Comparison of ENCODE assay signal across 1 cellular context in the genomic region with DNA sequence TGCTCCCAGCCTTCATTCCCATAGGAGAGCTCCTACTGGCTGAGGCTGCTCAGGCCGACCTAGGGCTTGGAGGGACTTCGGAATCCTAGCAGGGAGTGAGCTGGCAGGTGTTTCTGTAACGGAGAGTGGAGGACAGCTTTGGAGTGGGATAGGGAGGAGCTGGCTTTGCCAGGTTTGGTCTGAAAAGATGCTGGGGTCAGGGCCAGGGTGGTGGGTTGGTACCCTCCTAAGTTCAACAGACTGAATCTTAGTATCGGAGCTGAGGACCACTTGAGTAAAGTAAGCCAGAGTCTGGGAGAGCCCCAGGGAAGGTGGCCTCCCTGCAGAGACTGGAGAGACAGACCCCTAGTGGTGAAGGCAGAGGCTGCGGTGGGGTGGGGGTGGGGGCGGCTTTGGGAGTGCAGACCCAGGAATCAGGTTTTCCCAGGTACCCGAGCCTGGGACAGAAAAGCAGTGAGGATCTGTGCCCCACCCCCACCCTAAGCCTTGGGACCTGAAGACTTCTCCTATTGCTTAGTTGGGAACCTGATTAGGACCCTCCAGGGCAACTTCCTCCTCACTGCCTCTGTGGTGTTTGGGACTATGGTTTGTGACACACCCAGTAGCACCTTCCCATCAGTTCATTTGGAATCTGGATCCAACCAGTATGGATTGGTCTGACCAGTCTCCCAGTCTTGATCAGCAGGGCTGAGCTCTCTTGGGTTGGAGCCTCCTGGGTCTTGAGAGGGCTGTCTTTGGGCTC.
TF ChIP-seq lines count a peak whose summit lies in the region.

No MANE protein-coding gene starts in this region.

TF ChIP-seq in K562, 482 proteins besides CTCF, POLR2A, EP300 and RAD21:
- TF ChIP-seq ZBTB7A (IDR thresholded peaks at IDR 0.05; ENCODE audit: borderline replicate concordance, control insufficient read depth, low read depth, low read length) (peak; percentile 76; the same call in 1 of the 2 replicates), ESRRA (IDR thresholded peaks at IDR 0.05; ENCODE audit: borderline replicate concordance, low read depth) (no peak), ZNF277 (CRISPR knock-in tag; IDR thresholded peaks at IDR 0.05; ENCODE audit: borderline replicate concordance) (no peak), MED1 (CRISPR knock-in tag; IDR thresholded peaks at IDR 0.05; ENCODE audit: borderline replicate concordance) (no peak), ZFP36 (IDR thresholded peaks at IDR 0.05; ENCODE audit: low read depth, low read length, partially characterized antibody) (no peak), GABPB1 (CRISPR knock-in tag; IDR thresholded peaks at IDR 0.05) (0 out of 2 replicates have a peak, but pooled peaks have one; percentile 37), ZNF354B (CRISPR knock-in tag; IDR thresholded peaks at IDR 0.05) (no peak), MTA1 (IDR thresholded peaks at IDR 0.05; ENCODE audit: borderline replicate concordance) (no peak), SRF (CRISPR knock-in tag; IDR thresholded peaks at IDR 0.05) (0 out of 4 replicates have a peak, but pooled peaks of 1 of the 2 experiments have one; percentile 8), POLR2B (IDR thresholded peaks at IDR 0.05; ENCODE audit: low read depth, partially characterized antibody) (no peak), VEZF1 (CRISPR knock-in tag; IDR thresholded peaks at IDR 0.05) (peak; percentile 26), ZNF740 (CRISPR knock-in tag; IDR thresholded peaks at IDR 0.05) (0 out of 2 replicates have a peak, but pooled peaks have one; percentile 19), ZNF740 (tag; IDR thresholded peaks at IDR 0.05) (no peak), ZNF507 (tag; conservative IDR thresholded peaks at IDR 0.05) (no peak), PHB2 (IDR thresholded peaks at IDR 0.05; ENCODE audit: low read depth) (no peak), MAFF (IDR thresholded peaks at IDR 0.05; ENCODE audit: low read length) (no peak), ZKSCAN8 (CRISPR knock-in tag; IDR thresholded peaks at IDR 0.05) (no peak), CTCFL (IDR thresholded peaks at IDR 0.05; ENCODE audit: borderline replicate concordance, insufficient read depth, low read depth, low read length, poor library complexity, severe bottlenecking) (peak; percentile 50), KAT2B (IDR thresholded peaks at IDR 0.05; ENCODE audit: low read depth, low read length) (no peak), MAZ (CRISPR knock-in tag; conservative IDR thresholded peaks at IDR 0.05 in 1 of 2, IDR thresholded peaks at IDR 0.05 in 1 of 2) (peak; percentile 55 to 81; a peak in 3 of 4 replicates)
- TF ChIP-seq, protein P1, sequence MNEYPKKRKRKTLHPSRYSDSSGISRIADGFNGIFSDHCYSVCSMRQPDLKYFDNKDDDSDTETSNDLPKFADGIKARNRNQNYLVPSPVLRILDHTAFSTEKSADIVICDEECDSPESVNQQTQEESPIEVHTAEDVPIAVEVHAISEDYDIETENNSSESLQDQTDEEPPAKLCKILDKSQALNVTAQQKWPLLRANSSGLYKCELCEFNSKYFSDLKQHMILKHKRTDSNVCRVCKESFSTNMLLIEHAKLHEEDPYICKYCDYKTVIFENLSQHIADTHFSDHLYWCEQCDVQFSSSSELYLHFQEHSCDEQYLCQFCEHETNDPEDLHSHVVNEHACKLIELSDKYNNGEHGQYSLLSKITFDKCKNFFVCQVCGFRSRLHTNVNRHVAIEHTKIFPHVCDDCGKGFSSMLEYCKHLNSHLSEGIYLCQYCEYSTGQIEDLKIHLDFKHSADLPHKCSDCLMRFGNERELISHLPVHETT (CRISPR knock-in tag; conservative IDR thresholded peaks at IDR 0.05 in 1 of 2, IDR thresholded peaks at IDR 0.05 in 1 of 2) = peak in 1 of 2 experiments; percentile 50; a peak in 1 of 4 replicates
